In the genomic region with DNA sequence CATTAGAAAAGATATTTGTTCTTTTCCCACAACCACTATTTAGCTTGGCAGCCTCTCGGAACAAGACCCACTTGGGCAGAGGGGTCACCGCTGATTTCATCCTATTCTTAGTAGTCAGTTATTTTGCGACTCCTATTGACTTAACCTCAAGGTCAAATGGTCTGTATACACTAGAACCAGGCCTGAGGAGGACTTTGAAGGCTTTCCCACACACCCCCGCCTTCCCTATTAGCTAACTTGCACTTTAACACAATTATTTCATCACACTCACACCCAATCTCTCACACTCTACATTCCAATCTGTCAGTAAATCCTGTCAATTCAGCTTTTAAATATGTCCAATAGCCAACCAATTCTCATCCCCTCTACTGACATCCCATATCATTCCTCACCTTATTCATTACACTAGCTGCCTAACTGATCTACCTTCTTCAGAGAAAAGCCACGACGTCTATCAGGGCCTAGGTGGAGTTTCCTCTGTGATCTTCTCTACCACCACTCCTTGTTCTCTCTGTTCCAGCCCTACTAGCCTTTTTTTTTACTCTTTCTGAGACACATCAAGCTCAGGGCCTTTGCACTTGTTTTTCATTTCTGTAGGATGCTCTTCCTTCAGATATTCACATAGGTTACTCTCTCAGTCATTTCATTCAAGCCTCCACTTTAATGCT, we compare ENCODE assay signal across 2 cellular contexts.
TF ChIP-seq lines count a peak whose summit lies in the region.

No MANE protein-coding gene starts in this region.

TF ChIP-seq in GM12891, 5 proteins besides CTCF, POLR2A, EP300 and RAD21 (continued from another document):
- TF ChIP-seq POLR2AphosphoS5 (IDR thresholded peaks at IDR 0.05; ENCODE audit: low read depth, low read length) = no peak

TF ChIP-seq in WTC11, 78 proteins besides CTCF, POLR2A, EP300 and RAD21:
- no peak for TF ChIP-seq ZNF532 (CRISPR knock-in tag; IDR thresholded peaks at IDR 0.05; ENCODE audit: borderline replicate concordance)
